Comparison of ENCODE assay signal across 25 cellular contexts in genomic region chr13:101930331-101930730, GRCh38.
DNase-seq lines count a peak whose midpoint lies in the region; ATAC-seq, FAIRE-seq and TF ChIP-seq lines count a peak whose summit lies in the region.
"Had no signal": no experiment of that assay in that cellular context is flagged by ENCODE, and none has a peak within 500 bp of the region (broad histone marks: within the 10 kb centered on the region; RNA-seq: fewer than 3 reads in every experiment).

No MANE protein-coding gene starts in this region.

- no peak overlapping the region for H3K4me3 ChIP-seq in choroid plexus epithelial cell (ENCODE audit: low read depth, low read length)
- H3K4me3 ChIP-seq: A549, K562 had no signal

- TF ChIP-seq POLR2A in H54 (IDR thresholded peaks at IDR 0.05; ENCODE audit: low read depth, low read length) = no peak

- no peak for DNase-seq in H54 (ENCODE audit: insufficient read length, low spot score)
- DNase-seq in choroid plexus epithelial cell (ENCODE audit: low read depth) = peak; percentile 22
- DNase-seq in iris pigment epithelial cell (ENCODE audit: low read depth) = peak; percentile 37
- DNase-seq in cardiac septum (ENCODE audit: low spot score) = no peak
- DNase-seq in effector memory CD8-positive, alpha-beta T cell = no peak
- no peak for DNase-seq in epidermal melanocyte (ENCODE audit: insufficient read length, low spot score)
- DNase-seq: Caco-2; CD8-positive, alpha-beta T cell; H7; Kasumi-1; NCI-H1092 treated with DMSO at 0.1 percent for 48 hours; NCI-H1436; NCI-H187; NCI-H2171 treated with DMSO at 0.1 percent for 48 hours; NCI-H345; NCI-H524; NCI-H748 treated with DMSO at 0.1 percent for 48 hours; SIG-M5; SK-N-SH had no signal

- H3K4me3 Mint-ChIP-seq in effector memory CD8-positive, alpha-beta T cell = no peak overlapping the region
- H3K4me3 Mint-ChIP-seq: B cell; CD8-positive, alpha-beta T cell had no signal

- intact Hi-C loops in cardiac septum (cut with DNase I) = no loop called here

- H3K36me3 Mint-ChIP-seq in effector memory CD8-positive, alpha-beta T cell (ENCODE audit: insufficient read depth) = no peaks in the 10 kb centered on the region
- H3K36me3 Mint-ChIP-seq: CD8-positive, alpha-beta T cell had no signal

- ATAC-seq in GM18907 (IDR thresholded peaks at IDR 0.05; ENCODE audit: unreplicated experiment) = no peak
- ATAC-seq in effector memory CD8-positive, alpha-beta T cell (replicated peaks) = no peak
- ATAC-seq: A549; CD8-positive, alpha-beta T cell; HepG2; K562 had no signal

- peak; percentile 64 for FAIRE-seq in H54 (lab: Jason Lieb, UNC)
- FAIRE-seq: A549, HepG2, RCC 7860 had no signal

- H3K27me3 Mint-ChIP-seq in effector memory CD8-positive, alpha-beta T cell = peaks cover 21 to 31% of the 10 kb centered on the region in 2 donors
- H3K27me3 Mint-ChIP-seq: B cell had no signal

- peaks cover 0 to 2% of the 10 kb centered on the region in 2 donors for H3K9me3 Mint-ChIP-seq in effector memory CD8-positive, alpha-beta T cell
- H3K9me3 Mint-ChIP-seq: CD8-positive, alpha-beta T cell had no signal

- H3K27ac Mint-ChIP-seq in effector memory CD8-positive, alpha-beta T cell = no peak overlapping the region
- H3K27ac Mint-ChIP-seq: B cell; CD8-positive, alpha-beta T cell had no signal

- H3K4me1 Mint-ChIP-seq in effector memory CD8-positive, alpha-beta T cell (ENCODE audit: low read depth in 2 of 2) = no peaks in the 10 kb centered on the region
- H3K4me1 Mint-ChIP-seq: B cell had no signal

- no peak for TF ChIP-seq CTCF in choroid plexus epithelial cell (conservative IDR thresholded peaks at IDR 0.05; ENCODE audit: low read depth, low read length)

Comparison
In these comparisons a context has a peak if more than half of its experiments do, and no peak if none do; other contexts are left out.
1. DNase-seq: peak in choroid plexus epithelial cell (single experiment) and iris pigment epithelial cell (single experiment); none in H54 (single experiment), cardiac septum (single experiment), effector memory CD8-positive, alpha-beta T cell (0 of 3) and epidermal melanocyte (single experiment).